16 cellular contexts compared by ENCODE assay signal in the genomic region with DNA sequence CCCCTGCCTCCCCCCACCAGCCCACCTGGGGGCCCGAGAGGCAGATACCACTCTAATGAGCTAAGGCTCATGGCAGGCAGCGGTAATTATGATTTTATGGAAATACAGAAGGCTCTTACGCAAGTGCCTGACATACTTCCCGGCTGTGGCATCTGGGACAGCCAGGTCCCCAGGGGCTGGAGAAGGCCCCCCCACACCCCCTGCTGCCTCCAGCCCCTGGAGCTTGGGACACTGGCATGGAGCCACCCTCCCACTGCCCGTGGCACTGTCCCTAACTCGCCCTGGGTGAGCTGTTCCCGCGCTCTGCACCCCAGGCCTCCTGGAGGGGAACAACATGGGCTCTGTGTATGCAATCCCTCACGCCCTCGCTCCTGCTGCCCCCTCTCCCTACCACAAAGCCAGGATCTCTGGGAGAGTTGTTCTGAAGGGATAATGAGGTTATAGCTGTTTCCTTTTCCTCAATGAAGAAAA. TPM values are rescaled to one million over a fixed set of nuclear protein-coding genes. Genes with fewer than 3 reads are reported as not detected.
DNase-seq lines count a peak whose midpoint lies in the region; ATAC-seq and TF ChIP-seq lines count a peak whose summit lies in the region.
"Had no signal": no experiment of that assay in that cellular context is flagged by ENCODE, and none has a peak within 500 bp of the region (broad histone marks: within the 10 kb centered on the region; RNA-seq: fewer than 3 reads in every experiment).

No MANE protein-coding gene starts in this region.

- no peak overlapping the region for H3K14ac ChIP-seq in neuronal stem cell (ENCODE audit: low read length)

- H3K79me2 ChIP-seq in KMS-11 (ENCODE audit: insufficient read depth, low read depth) (no peaks in the 10 kb centered on the region), mammary epithelial cell (ENCODE audit: insufficient read depth, low read length) (no peaks in the 10 kb centered on the region)

- DNase-seq in BE2C (peak; percentile 50), mammary epithelial cell (no peak), neuronal stem cell (ENCODE audit: low spot score) (no peak), mucosa of descending colon (no peak), inferior parietal cortex (ENCODE audit: extremely low spot score) (no peak)
- DNase-seq: activated gamma-delta T cell treated with Interleukin-2 at 50 U/mL for 16 hours; midbrain; NCI-H2081; small intestine; stimulated activated naive CD8-positive, alpha-beta T cell treated with anti-CD3 and anti-CD28 coated beads, Interleukin-15, Interleukin-2, amounts not matched to agents 100 U/mL and 50 U/mL, for 24 hours had no signal

- peak overlapping the region; percentile 56 for H3K4me3 ChIP-seq in BE2C (ENCODE audit: low read depth, low read length)
- no peak overlapping the region for H3K4me3 ChIP-seq in KMS-11 (IDR thresholded peaks at IDR 0.05; ENCODE audit: insufficient read depth, low read depth, low read length)
- no peak overlapping the region for H3K4me3 ChIP-seq in mammary epithelial cell (replicated peaks in 1 of 3; ENCODE audit: insufficient read depth in 1 of 3, low read depth in 2 of 3, low read length in 3 of 3)
- no peak overlapping the region for H3K4me3 ChIP-seq in neuronal stem cell (ENCODE audit: low read length in 2 of 2)
- no peak overlapping the region for H3K4me3 ChIP-seq in mucosa of descending colon
- H3K4me3 ChIP-seq: pancreas had no signal

- H4K20me1 ChIP-seq in KMS-11 (ENCODE audit: insufficient read depth) (no peaks in the 10 kb centered on the region), mammary epithelial cell (ENCODE audit: insufficient read depth, low read length) (no peaks in the 10 kb centered on the region)

- H3K27ac ChIP-seq in KMS-11 (no peak overlapping the region), mammary epithelial cell (ENCODE audit: insufficient read depth, low read depth, low read length) (no peak overlapping the region), neuronal stem cell (replicated peaks; ENCODE audit: low read length) (peak overlapping the region; percentile 30)
- H3K27ac ChIP-seq: pancreas had no signal

- no peaks in the 10 kb centered on the region for H3K79me1 ChIP-seq in neuronal stem cell (ENCODE audit: low read depth, low read length)

- peak overlapping the region; percentile 45 for H2BK5ac ChIP-seq in neuronal stem cell (ENCODE audit: low read length)

- no peaks in the 10 kb centered on the region for H3K36me3 ChIP-seq in BE2C
- H3K36me3 ChIP-seq in KMS-11 (ENCODE audit: insufficient read depth) = no peaks in the 10 kb centered on the region
- H3K36me3 ChIP-seq in mammary epithelial cell (ENCODE audit: insufficient read depth, low read length) = no peaks in the 10 kb centered on the region
- no peaks in the 10 kb centered on the region for H3K36me3 ChIP-seq in neuronal stem cell (replicated peaks in 1 of 2; ENCODE audit: control insufficient read depth in 2 of 2, insufficient read depth in 2 of 2, low read length in 2 of 2)
- H3K36me3 ChIP-seq in mucosa of descending colon (ENCODE audit: low read depth) = no peaks in the 10 kb centered on the region
- H3K36me3 ChIP-seq: pancreas had no signal

- H2BK12ac ChIP-seq in neuronal stem cell (ENCODE audit: low read length) = no peak overlapping the region

- CTCF ChIA-PET in mammary epithelial cell (lab: Charles Lee; ENCODE audit: low non-redundant PET) = no interaction called here

- H2BK15ac ChIP-seq in neuronal stem cell (ENCODE audit: low read length) = peak overlapping the region; percentile 16

- TF ChIP-seq CTCF in BE2C (IDR thresholded peaks at IDR 0.05; ENCODE audit: low read depth, low read length) = no peak
- TF ChIP-seq CTCF in KMS-11 (conservative IDR thresholded peaks at IDR 0.05; ENCODE audit: low read depth, low read length) = no peak
- no peak for TF ChIP-seq CTCF in mammary epithelial cell (conservative IDR thresholded peaks at IDR 0.05 in 1 of 2, IDR thresholded peaks at IDR 0.05 in 1 of 2; ENCODE audit: extremely low read depth in 1 of 2, insufficient read depth in 1 of 2, low read depth in 1 of 2, low read length in 2 of 2)
- TF ChIP-seq CTCF in mucosa of descending colon (IDR thresholded peaks at IDR 0.05) = no peak

- no peak overlapping the region for H4K8ac ChIP-seq in neuronal stem cell (ENCODE audit: low read depth, low read length)

- H3K4me2 ChIP-seq in KMS-11 = no peak overlapping the region
- no peak overlapping the region for H3K4me2 ChIP-seq in mammary epithelial cell (ENCODE audit: insufficient read depth, low read depth, low read length)
- no peak overlapping the region for H3K4me2 ChIP-seq in neuronal stem cell (ENCODE audit: insufficient read depth, low read length, poor library complexity, severe bottlenecking)

- in situ Hi-C loops in mammary epithelial cell (cut with MboI; ENCODE audit: low sequenced_read_pairs in 2 of 2) = no loop called here

- H2AFZ ChIP-seq in KMS-11 (ENCODE audit: low read depth) = peak overlapping the region; percentile 29; the same call in 1 of the 2 replicates
- peak overlapping the region; percentile 9 for H2AFZ ChIP-seq in mammary epithelial cell (ENCODE audit: low read depth, low read length)
- H2AFZ ChIP-seq in neuronal stem cell (ENCODE audit: low read length) = peak overlapping the region; percentile 53

- dilution Hi-C loops in mammary epithelial cell (cut with HindIII; ENCODE audit: low sequenced_read_pairs) = no loop called here

- H3K18ac ChIP-seq in neuronal stem cell (ENCODE audit: low read length) = peak overlapping the region; percentile 50

- no peak overlapping the region for H3K23ac ChIP-seq in neuronal stem cell (ENCODE audit: low read depth, low read length, poor library complexity)

- H3K9me3 ChIP-seq in BE2C = no peaks in the 10 kb centered on the region
- H3K9me3 ChIP-seq in mammary epithelial cell (replicated peaks; ENCODE audit: insufficient read depth, low read length) = no peaks in the 10 kb centered on the region
- no peaks in the 10 kb centered on the region for H3K9me3 ChIP-seq in neuronal stem cell (replicated peaks in 1 of 2; ENCODE audit: control insufficient read depth in 2 of 2, insufficient read depth in 1 of 2, low read depth in 1 of 2, low read length in 2 of 2)
- H3K9me3 ChIP-seq in mucosa of descending colon = no peaks in the 10 kb centered on the region
- H3K9me3 ChIP-seq: pancreas had no signal

- H3K4ac ChIP-seq in neuronal stem cell (ENCODE audit: low read length) = no peak overlapping the region

- no peak overlapping the region for H4K91ac ChIP-seq in neuronal stem cell (ENCODE audit: low read depth, low read length, poor library complexity)

- H2BK120ac ChIP-seq in neuronal stem cell (ENCODE audit: low read depth, low read length) = peak overlapping the region; percentile 12

- H2AK5ac ChIP-seq in neuronal stem cell (ENCODE audit: low read depth, low read length) = peak overlapping the region; percentile 44

- no peaks in the 10 kb centered on the region for H3K27me3 ChIP-seq in BE2C
- H3K27me3 ChIP-seq in KMS-11 (ENCODE audit: insufficient read depth, low read depth) = peaks cover 22% of the 10 kb centered on the region
- H3K27me3 ChIP-seq in mammary epithelial cell (ENCODE audit: insufficient read depth, low read length) = peaks cover under 1% of the 10 kb centered on the region
- H3K27me3 ChIP-seq in neuronal stem cell (ENCODE audit: control insufficient read depth in 3 of 3, insufficient read depth in 3 of 3, low read depth in 1 of 3, low read length in 3 of 3) = peaks cover 0 to 17% (median 4%) of the 10 kb centered on the region in 3 experiments

- intact Hi-C loops in mammary epithelial cell (cut with micrococcal nuclease) (no loop called here), mucosa of descending colon (cut with DNase I, micrococcal nuclease) (no loop called here)

- 5% methylated on average over 4 of the region's 10 CpGs for WGBS in mammary epithelial cell (ENCODE audit: low coverage, missing lambda C conversion rate)
- no CpG with 5 or more reads among the region's 10 CpGs for WGBS in neuronal stem cell (ENCODE audit: extremely low coverage in 2 of 2, insufficient read length in 2 of 2, insufficient replicate concordance in 1 of 2), 2 donors

- BruUV-seq in mammary epithelial cell (replicated peaks; lab: Mats Ljungman, UMichigan) = no TSS peak

- H3K9ac ChIP-seq in KMS-11 = no peak overlapping the region
- no peak overlapping the region for H3K9ac ChIP-seq in mammary epithelial cell (ENCODE audit: insufficient read depth, low read length)
- H3K9ac ChIP-seq in neuronal stem cell (ENCODE audit: low read depth, low read length, poor library complexity) = no peak overlapping the region

- no peak for ATAC-seq in HG03521 (IDR thresholded peaks at IDR 0.05; ENCODE audit: unreplicated experiment)
- no peak for ATAC-seq in mucosa of descending colon
- no peak for ATAC-seq in HG02981 (IDR thresholded peaks at IDR 0.05; ENCODE audit: unreplicated experiment)

- peaks cover 23% of the 10 kb centered on the region for H3K4me1 ChIP-seq in BE2C
- peaks cover 15% of the 10 kb centered on the region for H3K4me1 ChIP-seq in KMS-11 (ENCODE audit: low read depth, poor library complexity, severe bottlenecking)
- peaks cover 7% of the 10 kb centered on the region for H3K4me1 ChIP-seq in mammary epithelial cell (ENCODE audit: insufficient read depth, low read length)
- peaks cover 20 to 26% of the 10 kb centered on the region in 2 donors for H3K4me1 ChIP-seq in neuronal stem cell (ENCODE audit: control insufficient read depth in 2 of 2, insufficient read depth in 1 of 2, low read depth in 1 of 2, low read length in 2 of 2)
- H3K4me1 ChIP-seq in mucosa of descending colon (ENCODE audit: low read depth) = no peaks in the 10 kb centered on the region

RNA-seq across cellular contexts. Expression of gene STAC2, which starts 5.4 kb away (rescaled TPM):
- 2.6 TPM for polyA plus RNA-seq in BE2C (2012; ENCODE audit: insufficient read depth, insufficient read length, low read depth)
- total RNA-seq in mammary epithelial cell = not detected
- polyA plus RNA-seq in mammary epithelial cell = not detected
- not detected for polyA minus RNA-seq in mammary epithelial cell
- polyA plus RNA-seq in neuronal stem cell (2013, experiment 1 of 2) = 3.2 TPM
- 3.3 TPM for polyA plus RNA-seq in neuronal stem cell (2013, experiment 2 of 2)
- under 1 TPM in 2 of 3 donors, not detected in 1; 0.17 to 0.79 TPM for total RNA-seq in mucosa of descending colon
- total RNA-seq: kidney epithelial cell had no signal
- polyA plus RNA-seq: AG04450 had no signal

RNA-seq across cellular contexts. Expression of gene RPL19, which starts 31.0 kb away (rescaled TPM):
- polyA plus RNA-seq in BE2C (2012; ENCODE audit: insufficient read depth, insufficient read length, low read depth) = 1,744 TPM
- total RNA-seq in mammary epithelial cell (1,000 to 10,000 TPM; 1,153 to 1,694 TPM), mucosa of descending colon (1,000 to 10,000 TPM; 1,315 to 1,492 (median 1,411) TPM)
- 2,221 TPM for polyA plus RNA-seq in mammary epithelial cell
- polyA minus RNA-seq in mammary epithelial cell = 738 TPM
- 2,934 TPM for polyA plus RNA-seq in neuronal stem cell (2013, experiment 1 of 2)
- polyA plus RNA-seq in neuronal stem cell (2013, experiment 2 of 2) = 2,874 TPM

RNA-seq across cellular contexts. Expression of gene CACNB1, which starts 33.7 kb away (rescaled TPM):
- polyA plus RNA-seq in BE2C (2012; ENCODE audit: insufficient read depth, insufficient read length, low read depth) = 12.3 TPM
- total RNA-seq in mammary epithelial cell (10 to 100 TPM in 1 of 2 donors, 1 to 10 TPM in 1; 8.2 to 21.6 TPM), mucosa of descending colon (10 to 100 TPM; 16.8 to 24.3 (median 20.1) TPM)
- 6.9 TPM for polyA plus RNA-seq in mammary epithelial cell
- polyA minus RNA-seq in mammary epithelial cell = 6.7 TPM
- 5.8 TPM for polyA plus RNA-seq in neuronal stem cell (2013, experiment 1 of 2)
- 5.9 TPM for polyA plus RNA-seq in neuronal stem cell (2013, experiment 2 of 2)
